8 cellular contexts compared by ENCODE assay signal in genomic region chr10:6203331-6204062, GRCh38. TPM values are rescaled to one million over a fixed set of nuclear protein-coding genes. Genes with fewer than 3 reads are reported as not detected.
DNase-seq lines count a peak whose midpoint lies in the region; ATAC-seq and TF ChIP-seq lines count a peak whose summit lies in the region.

No MANE protein-coding gene starts in this region.

- no peaks in the 10 kb centered on the region for H3K27me3 Mint-ChIP-seq in activated naive CD8-positive, alpha-beta T cell

- TF ChIP-seq CTCF in cardiac muscle cell (IDR thresholded peaks at IDR 0.05; ENCODE audit: low read depth, low read length) (no peak), parathyroid adenoma (IDR thresholded peaks at IDR 0.05) (no peak)

- peaks cover 2% of the 10 kb centered on the region for H3K79me2 ChIP-seq in parathyroid adenoma

- peak overlapping the region; percentile 74 to 91 (median 86) for H3K27ac ChIP-seq in BLaER1 treated with 17β-estradiol and CSF1 and Interleukin-3, amounts not matched to agents 10 nM and 100 nM
- H3K27ac ChIP-seq in SJSA1: peak overlapping the region; percentile 73
- H3K27ac ChIP-seq in cardiac muscle cell: peak overlapping the region; percentile 89
- H3K27ac ChIP-seq in parathyroid adenoma: no peak overlapping the region

- no peaks in the 10 kb centered on the region for H3K9me3 Mint-ChIP-seq in activated naive CD8-positive, alpha-beta T cell (ENCODE audit: low read depth)

- H3K4me3 ChIP-seq in BLaER1 treated with 17β-estradiol and CSF1 and Interleukin-3, amounts not matched to agents 10 nM and 100 nM: peak overlapping the region; percentile 80 to 98 (median 84)
- H3K4me3 ChIP-seq in SJSA1 (peak overlapping the region; percentile 71), cardiac muscle cell (peak overlapping the region; percentile 73), parathyroid adenoma (ENCODE audit: low read depth, low read length) (peak overlapping the region; percentile 86)

- peaks cover 0 to 36% (median 4%) of the 10 kb centered on the region in 11 experiments; a peak in 7 of 22 replicates for H3K36me3 ChIP-seq in BLaER1 treated with 17β-estradiol and CSF1 and Interleukin-3, amounts not matched to agents 10 nM and 100 nM
- peaks cover 12% of the 10 kb centered on the region for H3K36me3 ChIP-seq in SJSA1
- no peaks in the 10 kb centered on the region for H3K36me3 ChIP-seq in cardiac muscle cell
- H3K36me3 ChIP-seq in parathyroid adenoma (ENCODE audit: control insufficient read depth, insufficient read depth, low read length): no peaks in the 10 kb centered on the region

- H3K27me3 ChIP-seq in BLaER1 treated with 17β-estradiol and CSF1 and Interleukin-3, amounts not matched to agents 10 nM and 100 nM: peaks cover 0 to 23% (median 15%) of the 10 kb centered on the region in 11 experiments; a peak in 10 of 22 replicates
- no peaks in the 10 kb centered on the region for H3K27me3 ChIP-seq in SJSA1 (replicated peaks)
- no peaks in the 10 kb centered on the region for H3K27me3 ChIP-seq in cardiac muscle cell
- H3K27me3 ChIP-seq in parathyroid adenoma (ENCODE audit: control insufficient read depth, insufficient read depth, low read length): no peaks in the 10 kb centered on the region

- peak overlapping the region; percentile 85 for H3K27ac Mint-ChIP-seq in activated naive CD8-positive, alpha-beta T cell

- peaks cover 32% of the 10 kb centered on the region for H3K4me1 Mint-ChIP-seq in activated naive CD8-positive, alpha-beta T cell (ENCODE audit: low read depth)

- no peaks in the 10 kb centered on the region; a peak in 1 of 22 replicates for H3K9me3 ChIP-seq in BLaER1 treated with 17β-estradiol and CSF1 and Interleukin-3, amounts not matched to agents 10 nM and 100 nM (replicated peaks in 1 of 11)
- H3K9me3 ChIP-seq in SJSA1 (replicated peaks): peaks cover 7% of the 10 kb centered on the region; the same call in 1 of the 2 replicates
- no peaks in the 10 kb centered on the region for H3K9me3 ChIP-seq in cardiac muscle cell (ENCODE audit: low read depth)
- H3K9me3 ChIP-seq in parathyroid adenoma (ENCODE audit: control insufficient read depth, low read length): no peaks in the 10 kb centered on the region

- H2AFZ ChIP-seq in parathyroid adenoma: peak overlapping the region; percentile 82

- peaks cover 52 to 86% (median 77%) of the 10 kb centered on the region in 11 experiments for H4K20me1 ChIP-seq in BLaER1 treated with 17β-estradiol and CSF1 and Interleukin-3, amounts not matched to agents 10 nM and 100 nM

- H3K36me3 Mint-ChIP-seq in activated naive CD8-positive, alpha-beta T cell: no peaks in the 10 kb centered on the region

- peak overlapping the region; percentile 92 to 100 (median 98) for H3K4me2 ChIP-seq in BLaER1 treated with 17β-estradiol and CSF1 and Interleukin-3, amounts not matched to agents 10 nM and 100 nM
- H3K4me2 ChIP-seq in parathyroid adenoma (ENCODE audit: low read length): peak overlapping the region; percentile 94

- H3K4me1 ChIP-seq in BLaER1 treated with 17β-estradiol and CSF1 and Interleukin-3, amounts not matched to agents 10 nM and 100 nM: peaks cover 53 to 64% (median 58%) of the 10 kb centered on the region in 10 experiments
- H3K4me1 ChIP-seq in SJSA1 (replicated peaks) (peaks cover 42% of the 10 kb centered on the region), cardiac muscle cell (ENCODE audit: low read depth) (peaks cover 27% of the 10 kb centered on the region), parathyroid adenoma (peaks cover 3% of the 10 kb centered on the region)

- DNase-seq in GM19238 (ENCODE audit: insufficient read length, low spot score) (peak; percentile 81), SJSA1 (ENCODE audit: low read depth in 1 of 2, low spot score in 2 of 2) (peak; percentile 66 to 79), cardiac muscle cell (ENCODE audit: low read depth in 1 of 2, low spot score in 1 of 2) (peak; percentile 64 to 82), cortex of kidney (lab: John Stamatoyannopoulos, UW) (no peak)

- H3K4me3 Mint-ChIP-seq in activated naive CD8-positive, alpha-beta T cell: peak overlapping the region; percentile 92

- ATAC-seq in HG03280 (IDR thresholded peaks at IDR 0.05; ENCODE audit: unreplicated experiment): peak; percentile 45

- H3K9ac ChIP-seq in BLaER1 treated with 17β-estradiol and CSF1 and Interleukin-3, amounts not matched to agents 10 nM and 100 nM: peak overlapping the region; percentile 82 to 93 (median 88)
- no peak overlapping the region for H3K9ac ChIP-seq in parathyroid adenoma

RNA-seq across cellular contexts. Expression of gene PFKFB3, which starts 0.8 kb away (rescaled TPM):
- total RNA-seq in SJSA1 (2014; rRNA removed; shearing (Covaris generic)): 15.6 and 21.8 TPM in 2 replicates
- total RNA-seq in cardiac muscle cell: 47.6 and 55.8 TPM in 2 replicates
- polyA plus RNA-seq in cardiac muscle cell: 37.1 and 47.6 TPM in 2 replicates
